Comparison of ENCODE assay signal across 15 cellular contexts in genomic region chr14:55832122-55832911, GRCh38.
DNase-seq lines count a peak whose midpoint lies in the region; ATAC-seq and TF ChIP-seq lines count a peak whose summit lies in the region.
"Had no signal": no experiment of that assay in that cellular context is flagged by ENCODE, and none has a peak within 500 bp of the region (broad histone marks: within the 10 kb centered on the region; RNA-seq: fewer than 3 reads in every experiment).

No MANE protein-coding gene starts in this region.

- CTCF ChIA-PET in activated CD4-positive, alpha-beta memory T cell treated with anti-CD3 and anti-CD28 coated beads, Interleukin-2, amount 10 ng/mL, durations not matched to agents 7 days and 5 days (lab: Charles Lee), result no interaction called here

- H3K4me1 Mint-ChIP-seq in activated CD4-positive, alpha-beta memory T cell treated with anti-CD3 and anti-CD28 coated beads, Interleukin-2, amount 10 ng/mL, durations not matched to agents 7 days and 5 days, result peaks cover 2% of the 10 kb centered on the region
- H3K4me1 Mint-ChIP-seq: endodermal cell had no signal

- TF ChIP-seq CTCF in colonic mucosa (IDR thresholded peaks at IDR 0.05) (no peak), GM13977 (IDR thresholded peaks at IDR 0.05; ENCODE audit: extremely low read depth, insufficient read depth, missing control alignments) (no peak)

- DNase-seq in DMS53 treated with DMSO at 0.1 percent for 48 hours (lab: John Stamatoyannopoulos, UW; ENCODE audit: unreplicated experiment) (peak; percentile 91), LoVo (ENCODE audit: low spot score) (peak; percentile 82), colonic mucosa (peak; percentile 70), mucosa of gallbladder (ENCODE audit: low spot score) (peak; percentile 59), GM13977 (ENCODE audit: low spot score) (no peak)
- no peak for DNase-seq in activated CD4-positive, alpha-beta memory T cell treated with anti-CD3 and anti-CD28 coated beads, Interleukin-2, amount 10 ng/mL, durations not matched to agents 7 days and 5 days
- DNase-seq: activated naive CD4-positive, alpha-beta T cell; DND-41; endodermal cell; NCI-H2171; SK-N-SH; testis had no signal

- no peaks in the 10 kb centered on the region for H3K9me3 ChIP-seq in colonic mucosa
- H3K9me3 ChIP-seq: SK-N-SH, testis had no signal

- ATAC-seq in HG03521 (IDR thresholded peaks at IDR 0.05; ENCODE audit: unreplicated experiment) (no peak), GM21786 (IDR thresholded peaks at IDR 0.05; ENCODE audit: unreplicated experiment) (no peak)

- intact Hi-C loops in colonic mucosa (cut with DNase I), result no loop called here

- H3K36me3 ChIP-seq in colonic mucosa, result no peaks in the 10 kb centered on the region

- POLR2A ChIA-PET in activated CD4-positive, alpha-beta memory T cell treated with anti-CD3 and anti-CD28 coated beads, Interleukin-2, amount 10 ng/mL, durations not matched to agents 7 days and 5 days (lab: Charles Lee), result no interaction called here

- H3K27ac Mint-ChIP-seq in activated CD4-positive, alpha-beta memory T cell treated with anti-CD3 and anti-CD28 coated beads, Interleukin-2, amount 10 ng/mL, durations not matched to agents 7 days and 5 days, result no peak overlapping the region
- H3K27ac Mint-ChIP-seq: endodermal cell had no signal

- H3K9ac ChIP-seq in colonic mucosa (ENCODE audit: low read depth in 2 of 2, low read length in 2 of 2), result no peak overlapping the region
- H3K9ac ChIP-seq: SK-N-SH had no signal

- H3K27me3 ChIP-seq in colonic mucosa, result no peaks in the 10 kb centered on the region
- H3K27me3 ChIP-seq: testis had no signal

- no peaks in the 10 kb centered on the region for H3K9me3 Mint-ChIP-seq in activated CD4-positive, alpha-beta memory T cell treated with anti-CD3 and anti-CD28 coated beads, Interleukin-2, amount 10 ng/mL, durations not matched to agents 7 days and 5 days
- H3K9me3 Mint-ChIP-seq: endodermal cell had no signal

- no peaks in the 10 kb centered on the region for H3K36me3 Mint-ChIP-seq in activated CD4-positive, alpha-beta memory T cell treated with anti-CD3 and anti-CD28 coated beads, Interleukin-2, amount 10 ng/mL, durations not matched to agents 7 days and 5 days (ENCODE audit: low read depth)

- no peak overlapping the region for H3K4me3 Mint-ChIP-seq in activated CD4-positive, alpha-beta memory T cell treated with anti-CD3 and anti-CD28 coated beads, Interleukin-2, amount 10 ng/mL, durations not matched to agents 7 days and 5 days
- H3K4me3 Mint-ChIP-seq: endodermal cell had no signal

- H3K4me1 ChIP-seq in colonic mucosa, result no peaks in the 10 kb centered on the region
- H3K4me1 ChIP-seq: testis had no signal

- H3K4me3 ChIP-seq in colonic mucosa, result no peak overlapping the region
- H3K4me3 ChIP-seq: GM12878, testis had no signal

- peak overlapping the region; percentile 67 for H3K27ac ChIP-seq in colonic mucosa
- H3K27ac ChIP-seq: testis had no signal

- in situ Hi-C loops in GM13977 (cut with MboI; ENCODE audit: low pct_unique_long_range_greater_than_20kb, low sequenced_read_pairs, unreplicated experiment), result no loop called here

- H3K27me3 Mint-ChIP-seq in activated CD4-positive, alpha-beta memory T cell treated with anti-CD3 and anti-CD28 coated beads, Interleukin-2, amount 10 ng/mL, durations not matched to agents 7 days and 5 days, result peaks cover under 1% of the 10 kb centered on the region

Comparison
In these comparisons a context has a peak if more than half of its experiments do, and no peak if none do; other contexts are left out.
1. DNase-seq: peak in DMS53 treated with DMSO at 0.1 percent for 48 hours (single experiment), LoVo (single experiment), colonic mucosa (single experiment) and mucosa of gallbladder (single experiment); none in GM13977 (single experiment) and activated CD4-positive, alpha-beta memory T cell treated with anti-CD3 and anti-CD28 coated beads, Interleukin-2, amount 10 ng/mL, durations not matched to agents 7 days and 5 days (single experiment).